1 cellular context compared by ENCODE assay signal in the genomic region with DNA sequence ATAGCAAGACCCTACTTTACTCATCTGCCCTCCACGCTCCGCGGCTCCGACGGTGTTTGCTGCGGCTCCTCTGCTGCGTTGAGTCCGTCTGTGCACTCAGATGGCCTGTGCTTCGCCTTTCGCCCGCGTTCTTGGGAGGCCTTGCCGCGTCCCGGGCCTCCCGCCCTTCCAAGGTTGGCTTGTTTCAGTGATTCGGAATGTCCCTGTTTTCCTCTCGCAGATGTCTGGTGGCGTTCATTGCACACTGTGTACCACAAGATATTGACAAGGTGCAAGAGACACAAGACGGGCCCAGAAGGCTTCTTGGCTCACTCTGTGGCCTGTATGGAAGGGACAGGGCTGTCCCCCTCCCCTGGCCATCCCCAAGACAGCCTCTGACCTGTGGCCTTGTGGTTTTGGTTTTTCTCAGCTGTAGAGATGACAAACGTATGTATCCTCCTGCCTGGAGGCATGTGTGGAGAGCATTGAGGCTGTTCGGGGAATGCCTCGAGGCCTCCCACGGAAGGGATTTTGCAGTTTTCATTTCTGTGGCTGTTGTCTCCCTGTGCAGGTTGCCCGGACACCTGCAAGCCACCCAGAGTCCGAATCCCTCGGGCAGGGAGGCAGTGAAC.
TF ChIP-seq lines count a peak whose summit lies in the region.

No MANE protein-coding gene starts in this region.

TF ChIP-seq in HepG2, 621 proteins besides CTCF, POLR2A, EP300 and RAD21:
- TF ChIP-seq, protein P1, sequence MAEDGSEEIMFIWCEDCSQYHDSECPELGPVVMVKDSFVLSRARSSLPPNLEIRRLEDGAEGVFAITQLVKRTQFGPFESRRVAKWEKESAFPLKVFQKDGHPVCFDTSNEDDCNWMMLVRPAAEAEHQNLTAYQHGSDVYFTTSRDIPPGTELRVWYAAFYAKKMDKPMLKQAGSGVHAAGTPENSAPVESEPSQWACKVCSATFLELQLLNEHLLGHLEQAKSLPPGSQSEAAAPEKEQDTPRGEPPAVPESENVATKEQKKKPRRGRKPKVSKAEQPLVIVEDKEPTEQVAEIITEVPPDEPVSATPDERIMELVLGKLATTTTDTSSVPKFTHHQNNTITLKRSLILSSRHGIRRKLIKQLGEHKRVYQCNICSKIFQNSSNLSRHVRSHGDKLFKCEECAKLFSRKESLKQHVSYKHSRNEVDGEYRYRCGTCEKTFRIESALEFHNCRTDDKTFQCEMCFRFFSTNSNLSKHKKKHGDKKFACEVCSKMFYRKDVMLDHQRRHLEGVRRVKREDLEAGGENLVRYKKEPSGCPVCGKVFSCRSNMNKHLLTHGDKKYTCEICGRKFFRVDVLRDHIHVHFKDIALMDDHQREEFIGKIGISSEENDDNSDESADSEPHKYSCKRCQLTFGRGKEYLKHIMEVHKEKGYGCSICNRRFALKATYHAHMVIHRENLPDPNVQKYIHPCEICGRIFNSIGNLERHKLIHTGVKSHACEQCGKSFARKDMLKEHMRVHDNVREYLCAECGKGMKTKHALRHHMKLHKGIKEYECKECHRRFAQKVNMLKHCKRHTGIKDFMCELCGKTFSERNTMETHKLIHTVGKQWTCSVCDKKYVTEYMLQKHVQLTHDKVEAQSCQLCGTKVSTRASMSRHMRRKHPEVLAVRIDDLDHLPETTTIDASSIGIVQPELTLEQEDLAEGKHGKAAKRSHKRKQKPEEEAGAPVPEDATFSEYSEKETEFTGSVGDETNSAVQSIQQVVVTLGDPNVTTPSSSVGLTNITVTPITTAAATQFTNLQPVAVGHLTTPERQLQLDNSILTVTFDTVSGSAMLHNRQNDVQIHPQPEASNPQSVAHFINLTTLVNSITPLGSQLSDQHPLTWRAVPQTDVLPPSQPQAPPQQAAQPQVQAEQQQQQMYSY (CRISPR knock-in tag; IDR thresholded peaks at IDR 0.05) = no peak
- TF ChIP-seq XBP1 (CRISPR knock-in tag; IDR thresholded peaks at IDR 0.05) (no peak), NFYB (CRISPR knock-in tag; IDR thresholded peaks at IDR 0.05) (no peak), RBAK (CRISPR knock-in tag; IDR thresholded peaks at IDR 0.05) (no peak), SP140L (CRISPR knock-in tag; IDR thresholded peaks at IDR 0.05; ENCODE audit: borderline replicate concordance) (no peak), ZNF10 (CRISPR knock-in tag; IDR thresholded peaks at IDR 0.05; ENCODE audit: borderline replicate concordance, low read depth) (no peak), NFE2L2 (IDR thresholded peaks at IDR 0.05; ENCODE audit: low read length) (no peak), ZFP37 (CRISPR knock-in tag; IDR thresholded peaks at IDR 0.05; ENCODE audit: borderline replicate concordance) (no peak), ZNF138 (CRISPR knock-in tag; IDR thresholded peaks at IDR 0.05; ENCODE audit: low read depth) (no peak), HOXA7 (CRISPR knock-in tag; IDR thresholded peaks at IDR 0.05) (no peak), SNAI1 (CRISPR knock-in tag; IDR thresholded peaks at IDR 0.05; ENCODE audit: borderline replicate concordance) (no peak), U2AF1 (optimal IDR thresholded peaks at IDR 0.05; ENCODE audit: low read depth, low read length) (no peak), ZNF652 (CRISPR knock-in tag; IDR thresholded peaks at IDR 0.05; ENCODE audit: borderline replicate concordance, low read depth) (no peak), YY1 (IDR thresholded peaks at IDR 0.05; ENCODE audit: insufficient read depth, insufficient replicate concordance, low read depth, low read length) (no peak), ELF4 (CRISPR knock-in tag; IDR thresholded peaks at IDR 0.05; ENCODE audit: borderline replicate concordance) (no peak), TAF15 (IDR thresholded peaks at IDR 0.05; ENCODE audit: low read depth, low read length, poor library complexity, severe bottlenecking) (no peak), ZNF234 (CRISPR knock-in tag; conservative IDR thresholded peaks at IDR 0.05) (no peak), ZNF564 (CRISPR knock-in tag; IDR thresholded peaks at IDR 0.05) (no peak)
- TF ChIP-seq, protein P2, sequence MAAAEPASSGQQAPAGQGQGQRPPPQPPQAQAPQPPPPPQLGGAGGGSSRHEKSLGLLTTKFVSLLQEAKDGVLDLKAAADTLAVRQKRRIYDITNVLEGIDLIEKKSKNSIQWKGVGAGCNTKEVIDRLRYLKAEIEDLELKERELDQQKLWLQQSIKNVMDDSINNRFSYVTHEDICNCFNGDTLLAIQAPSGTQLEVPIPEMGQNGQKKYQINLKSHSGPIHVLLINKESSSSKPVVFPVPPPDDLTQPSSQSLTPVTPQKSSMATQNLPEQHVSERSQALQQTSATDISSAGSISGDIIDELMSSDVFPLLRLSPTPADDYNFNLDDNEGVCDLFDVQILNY (CRISPR knock-in tag; conservative IDR thresholded peaks at IDR 0.05) = no peak
